Comparison of ENCODE assay signal across 8 cellular contexts in genomic region chr7:1027285-1028043, GRCh38.
DNase-seq lines count a peak whose midpoint lies in the region; ATAC-seq and TF ChIP-seq lines count a peak whose summit lies in the region.

No MANE protein-coding gene starts in this region.

- no peak for TF ChIP-seq CTCF in AG10803 (conservative IDR thresholded peaks at IDR 0.05; ENCODE audit: low read length)

- H3K27ac Mint-ChIP-seq in stimulated activated memory B cell treated with anti-CD40 and anti-IgM and Interleukin-4, amounts not matched to agents 10 μg/mL and 1 μg/mL and 100 μg/mL, for 72 hours, result peak overlapping the region; percentile 83

- peaks cover 33% of the 10 kb centered on the region for H3K36me3 Mint-ChIP-seq in stimulated activated memory B cell treated with anti-CD40 and anti-IgM and Interleukin-4, amounts not matched to agents 10 μg/mL and 1 μg/mL and 100 μg/mL, for 72 hours

- H3K9me3 Mint-ChIP-seq in stimulated activated memory B cell treated with anti-CD40 and anti-IgM and Interleukin-4, amounts not matched to agents 10 μg/mL and 1 μg/mL and 100 μg/mL, for 72 hours, result no peaks in the 10 kb centered on the region

- in situ Hi-C loops in KBM-7 (cut with MboI; ENCODE audit: low pct_unique_long_range_greater_than_20kb, low sequenced_read_pairs), result no loop called here

- peaks cover 9% of the 10 kb centered on the region for H3K27me3 Mint-ChIP-seq in stimulated activated memory B cell treated with anti-CD40 and anti-IgM and Interleukin-4, amounts not matched to agents 10 μg/mL and 1 μg/mL and 100 μg/mL, for 72 hours

- ATAC-seq in GM19023 (IDR thresholded peaks at IDR 0.05; ENCODE audit: unreplicated experiment) (peak; percentile 4), GM21723 (IDR thresholded peaks at IDR 0.05; ENCODE audit: unreplicated experiment) (no peak)
- no peak for ATAC-seq in stimulated activated memory B cell treated with anti-CD40 and anti-IgM and Interleukin-4, amounts not matched to agents 10 μg/mL and 1 μg/mL and 100 μg/mL, for 72 hours

- DNase-seq in AG10803 (ENCODE audit: low read depth), result peak; percentile 35
- peak; percentile 40 for DNase-seq in KBM-7
- peak; percentile 69 for DNase-seq in astrocyte of the hippocampus (ENCODE audit: low read depth, low spot score)
- peak; percentile 63 for DNase-seq in iPS-NIHi7 (ENCODE audit: extremely low spot score)
- DNase-seq in Kasumi-1 (lab: John Stamatoyannopoulos, UW), result no peak

- H3K4me3 ChIP-seq in AG10803 (ENCODE audit: low read length), result peak overlapping the region; percentile 67

- H3K4me1 Mint-ChIP-seq in stimulated activated memory B cell treated with anti-CD40 and anti-IgM and Interleukin-4, amounts not matched to agents 10 μg/mL and 1 μg/mL and 100 μg/mL, for 72 hours, result peaks cover 80% of the 10 kb centered on the region

- peak overlapping the region; percentile 88 for H3K4me3 Mint-ChIP-seq in stimulated activated memory B cell treated with anti-CD40 and anti-IgM and Interleukin-4, amounts not matched to agents 10 μg/mL and 1 μg/mL and 100 μg/mL, for 72 hours

Comparison
In these comparisons a context has a peak if more than half of its experiments do, and no peak if none do; other contexts are left out.
1. DNase-seq: peak in AG10803 (single experiment), KBM-7 (single experiment), astrocyte of the hippocampus (single experiment) and iPS-NIHi7 (single experiment); none in Kasumi-1 (0 of 2).